8 cellular contexts compared by ENCODE assay signal in the genomic region with DNA sequence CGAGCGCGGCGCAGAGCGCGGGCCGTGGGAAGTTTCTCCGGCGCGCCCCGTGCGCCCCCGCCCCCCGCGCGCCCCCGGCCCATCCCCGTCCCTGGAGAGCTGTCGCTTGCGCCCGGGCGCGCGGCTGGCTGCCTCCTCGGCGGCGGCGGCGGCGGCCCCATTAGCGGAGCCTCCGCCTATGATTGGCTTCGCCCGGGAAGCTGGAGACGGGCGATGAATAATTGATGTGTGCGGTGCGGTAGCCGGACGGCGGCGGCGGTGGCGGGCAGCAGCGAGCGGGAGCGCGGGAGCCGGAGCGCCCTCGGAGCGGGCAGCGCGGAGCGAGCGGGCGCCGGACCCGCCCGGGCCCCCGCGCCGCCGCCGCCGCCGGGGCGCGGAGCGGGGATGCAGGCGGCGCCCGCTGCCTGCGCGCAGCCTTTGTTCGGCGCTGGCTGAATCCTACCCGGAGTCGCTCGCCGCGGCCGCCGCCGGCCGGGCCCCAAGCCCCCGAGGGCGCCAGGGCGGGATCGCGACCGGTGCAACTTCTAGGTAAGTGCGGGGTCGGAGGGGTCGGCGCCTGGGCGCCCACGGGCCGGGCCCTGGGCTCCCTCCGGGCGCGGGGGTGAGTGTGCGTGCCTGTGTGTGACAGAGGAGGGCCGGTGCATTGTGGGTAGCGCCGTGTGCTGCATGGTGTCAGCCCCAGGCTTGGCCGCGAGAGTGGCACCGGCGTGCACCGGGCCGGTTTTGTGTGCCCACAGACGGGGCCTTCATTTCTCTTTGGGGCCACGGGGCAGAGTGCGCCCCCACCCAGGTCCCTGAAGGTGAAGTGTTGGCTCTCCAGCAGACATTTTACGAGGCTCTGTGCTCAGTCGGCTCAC.
DNase-seq lines count a peak whose midpoint lies in the region; ATAC-seq lines count a peak whose summit lies in the region.

No MANE protein-coding gene starts in this region.

- peak overlapping the region; percentile 12 to 69 for H3K9ac ChIP-seq in stomach smooth muscle (ENCODE audit: low read length in 2 of 2)

- H3K36me3 Mint-ChIP-seq in activated CD4-positive, alpha-beta memory T cell treated with anti-CD3 and anti-CD28 coated beads, Interleukin-2, amount 10 ng/mL, durations not matched to agents 7 days and 5 days (ENCODE audit: low read depth) = peaks cover 23% of the 10 kb centered on the region
- peaks cover 17% of the 10 kb centered on the region for H3K36me3 Mint-ChIP-seq in effector memory CD8-positive, alpha-beta T cell (ENCODE audit: insufficient read depth)
- no peaks in the 10 kb centered on the region for H3K36me3 Mint-ChIP-seq in naive B cell

- peak overlapping the region; percentile 45 for H3K4me3 ChIP-seq in MG63
- peak overlapping the region; percentile 56 to 71 for H3K4me3 ChIP-seq in stomach smooth muscle (ENCODE audit: low read length in 2 of 2)

- H3K9me3 Mint-ChIP-seq in activated CD4-positive, alpha-beta memory T cell treated with anti-CD3 and anti-CD28 coated beads, Interleukin-2, amount 10 ng/mL, durations not matched to agents 7 days and 5 days = no peaks in the 10 kb centered on the region
- H3K9me3 Mint-ChIP-seq in effector memory CD8-positive, alpha-beta T cell = no peaks in the 10 kb centered on the region
- no peaks in the 10 kb centered on the region for H3K9me3 Mint-ChIP-seq in naive B cell

- peak overlapping the region; percentile 89 for H3K4me3 Mint-ChIP-seq in activated CD4-positive, alpha-beta memory T cell treated with anti-CD3 and anti-CD28 coated beads, Interleukin-2, amount 10 ng/mL, durations not matched to agents 7 days and 5 days
- H3K4me3 Mint-ChIP-seq in effector memory CD8-positive, alpha-beta T cell = peak overlapping the region; percentile 82 to 91
- peak overlapping the region; percentile 67 to 93 (median 86) for H3K4me3 Mint-ChIP-seq in naive B cell

- ATAC-seq in GM21447 (IDR thresholded peaks at IDR 0.05; ENCODE audit: unreplicated experiment) = peak; percentile 40
- peak; percentile 77 for ATAC-seq in effector memory CD8-positive, alpha-beta T cell (replicated peaks)
- ATAC-seq in naive B cell (ENCODE audit: low read depth in 2 of 2) = peak; percentile 35 to 58
- no peak for ATAC-seq in HG03457 (IDR thresholded peaks at IDR 0.05; ENCODE audit: unreplicated experiment)

- peak; percentile 52 for DNase-seq in ELR (ENCODE audit: low read depth)
- DNase-seq in MG63 = peak; percentile 49
- DNase-seq in activated CD4-positive, alpha-beta memory T cell treated with anti-CD3 and anti-CD28 coated beads, Interleukin-2, amount 10 ng/mL, durations not matched to agents 7 days and 5 days = peak; percentile 82
- peak; percentile 40 to 56 (median 51) for DNase-seq in effector memory CD8-positive, alpha-beta T cell
- DNase-seq in naive B cell = peak; percentile 51

- peaks cover 56% of the 10 kb centered on the region for H3K36me3 ChIP-seq in MG63
- no peaks in the 10 kb centered on the region for H3K36me3 ChIP-seq in stomach smooth muscle (ENCODE audit: control insufficient read depth in 2 of 2, insufficient read depth in 2 of 2, low read length in 2 of 2)

- CTCF ChIA-PET in activated CD4-positive, alpha-beta memory T cell treated with anti-CD3 and anti-CD28 coated beads, Interleukin-2, amount 10 ng/mL, durations not matched to agents 7 days and 5 days (lab: Charles Lee) = no interaction called here

- H3K27me3 ChIP-seq in MG63 = no peaks in the 10 kb centered on the region; the same call in 1 of the 2 replicates
- no peaks in the 10 kb centered on the region for H3K27me3 ChIP-seq in stomach smooth muscle (ENCODE audit: control insufficient read depth in 1 of 2, insufficient read depth in 2 of 2, low read length in 2 of 2)

- POLR2A ChIA-PET in activated CD4-positive, alpha-beta memory T cell treated with anti-CD3 and anti-CD28 coated beads, Interleukin-2, amount 10 ng/mL, durations not matched to agents 7 days and 5 days (lab: Charles Lee) = interaction anchor here (0.8 to 5.4 kb wide), 11 partner anchors 9 to 104 kb away, joined by 3 to 50 read pairs (median 5); a partner anchor contains a TSS

- H3K4me1 ChIP-seq in stomach smooth muscle (ENCODE audit: control insufficient read depth, insufficient read depth, low read length) = peaks cover 83% of the 10 kb centered on the region

- H3K4me1 Mint-ChIP-seq in activated CD4-positive, alpha-beta memory T cell treated with anti-CD3 and anti-CD28 coated beads, Interleukin-2, amount 10 ng/mL, durations not matched to agents 7 days and 5 days = peaks cover 74% of the 10 kb centered on the region
- peaks cover 52 to 55% of the 10 kb centered on the region in 2 donors for H3K4me1 Mint-ChIP-seq in effector memory CD8-positive, alpha-beta T cell (ENCODE audit: low read depth in 2 of 2)
- H3K4me1 Mint-ChIP-seq in naive B cell = peaks cover 52 to 63% (median 56%) of the 10 kb centered on the region in 3 donors

- peak overlapping the region; percentile 93 for H3K27ac ChIP-seq in stomach smooth muscle (ENCODE audit: low read length)

- H3K9me3 ChIP-seq in MG63 (no peaks in the 10 kb centered on the region), stomach smooth muscle (ENCODE audit: control insufficient read depth in 2 of 2, low read length in 2 of 2) (no peaks in the 10 kb centered on the region)

- peak overlapping the region; percentile 96 for H3K27ac Mint-ChIP-seq in activated CD4-positive, alpha-beta memory T cell treated with anti-CD3 and anti-CD28 coated beads, Interleukin-2, amount 10 ng/mL, durations not matched to agents 7 days and 5 days
- peak overlapping the region; percentile 93 to 96 for H3K27ac Mint-ChIP-seq in effector memory CD8-positive, alpha-beta T cell
- peak overlapping the region in 5 of 6 donors; percentile 76 to 98 (median 94) for H3K27ac Mint-ChIP-seq in naive B cell

- no peaks in the 10 kb centered on the region for H3K27me3 Mint-ChIP-seq in activated CD4-positive, alpha-beta memory T cell treated with anti-CD3 and anti-CD28 coated beads, Interleukin-2, amount 10 ng/mL, durations not matched to agents 7 days and 5 days
- H3K27me3 Mint-ChIP-seq in effector memory CD8-positive, alpha-beta T cell = no peaks in the 10 kb centered on the region
- no peaks in the 10 kb centered on the region for H3K27me3 Mint-ChIP-seq in naive B cell
